ENCODE assay signal across 31 cellular contexts in genomic region chr6:89716532-89716931, GRCh38.
"Had no signal": no experiment of that assay in that cellular context is flagged by ENCODE, and none has a peak within 500 bp of the region (broad histone marks: within the 10 kb centered on the region; RNA-seq: fewer than 3 reads in every experiment).

No MANE protein-coding gene starts in this region.

- H3K9me3 ChIP-seq: Peyer's patch had no signal

- H3K27me3 ChIP-seq: Peyer's patch had no signal

- H3K4me3 ChIP-seq: Peyer's patch had no signal

- H3K27ac ChIP-seq: Peyer's patch, VCaP had no signal

- H3K4me1 ChIP-seq: Peyer's patch had no signal

- ATAC-seq: activated naive CD8-positive, alpha-beta T cell treated with anti-CD3 and anti-CD28 coated beads, Interleukin-2, amount 50 U/mL, for 24 hours; PC-3 had no signal

- DNase-seq: activated B cell treated with CpG ODN at 0.5 μM for 24 hours; activated CD4-positive, alpha-beta memory T cell treated with anti-CD3 and anti-CD28 coated beads for 36 hours; activated CD4-positive, alpha-beta T cell treated with anti-CD3 and anti-CD28 coated beads for 4 hours; activated CD4-positive, alpha-beta T cell treated with anti-CD3 and anti-CD28 coated beads, Interleukin-2, amount 50 U/mL, for 1 hour; activated CD4-positive, CD25-positive, alpha-beta regulatory T cell treated with anti-CD3 and anti-CD28 coated beads, Interleukin-2, amount 50 U/mL, for 72 hours; activated CD8-positive, alpha-beta memory T cell treated with anti-CD3 and anti-CD28 coated beads, Interleukin-2, amount 50 U/mL, for 4 hours; activated effector memory CD4-positive, alpha-beta T cell treated with Interleukin-2 at 50 U/mL for 16 hours; activated naive CD4-positive, alpha-beta T cell treated with anti-CD3 and anti-CD28 coated beads, Interleukin-2, amount 10 ng/mL, durations not matched to agents 7 days and 5 days; activated naive CD8-positive, alpha-beta T cell treated with anti-CD3 and anti-CD28 coated beads, Interleukin-2, amount 50 U/mL, for 24 hours; activated T-cell treated with anti-CD3 and anti-CD28 coated beads for 4 hours; activated T-cell treated with anti-CD3 and anti-CD28 coated beads, Interleukin-2, amount 50 U/mL, for 48 hours; anterior cingulate cortex; caudate nucleus; cerebellar nuclear complex; Karpas-422; KBM-7; NCI-H1048; NCI-H1105 treated with DMSO at 0.1 percent for 48 hours; NCI-H1436; NCI-H1694; NCI-H1930; NCI-H345; NCI-H524 treated with DMSO at 0.1 percent for 48 hours; PC-3; Peyer's patch; RPMI8226; SW 1271; T-helper 1 cell; T-helper 2 cell; T-helper 9 cell had no signal
